Comparison of ENCODE assay signal across 8 cellular contexts in genomic region chr5:2039180-2039531, GRCh38.
DNase-seq lines count a peak whose midpoint lies in the region; ATAC-seq, FAIRE-seq and TF ChIP-seq lines count a peak whose summit lies in the region.

No MANE protein-coding gene starts in this region.

- ATAC-seq in right cardiac atrium (peak; percentile 17 to 26), RWPE2 (ENCODE audit: low read depth) (peak; percentile 58), GM21526 (IDR thresholded peaks at IDR 0.05; ENCODE audit: low FRiP score, unreplicated experiment) (no peak)

- intact Hi-C loops in right cardiac atrium (cut with DNase I), result loop anchor here in 3 of 4 donors (10.0 kb wide), 1 partner anchor 274 kb away; no protein-coding TSS in a partner anchor

- H3K4me1 ChIP-seq in right cardiac atrium (ENCODE audit: control insufficient read depth, insufficient read depth, low read length), result no peaks in the 10 kb centered on the region
- peaks cover 0 to 9% of the 10 kb centered on the region in 2 donors for H3K4me1 ChIP-seq in right atrium auricular region
- peaks cover 4% of the 10 kb centered on the region for H3K4me1 ChIP-seq in RWPE2 (ENCODE audit: insufficient read depth, poor library complexity, severe bottlenecking)

- H3K27ac ChIP-seq in right cardiac atrium (ENCODE audit: low read length), result no peak overlapping the region
- no peak overlapping the region for H3K27ac ChIP-seq in right atrium auricular region
- peak overlapping the region; percentile 29 for H3K27ac ChIP-seq in RWPE2 (ENCODE audit: poor library complexity, severe bottlenecking)

- no peak for FAIRE-seq in urothelium cell line (lab: Jason Lieb, UNC)

- WGBS in right cardiac atrium, result 42% methylated on average over 8 of the region's 8 CpGs

- TF ChIP-seq CTCF in right atrium auricular region (IDR thresholded peaks at IDR 0.05) (no peak), RWPE2 (IDR thresholded peaks at IDR 0.05; ENCODE audit: poor library complexity, severe bottlenecking) (no peak)

- H3K36me3 ChIP-seq in right atrium auricular region, result no peaks in the 10 kb centered on the region
- H3K36me3 ChIP-seq in RWPE2 (ENCODE audit: low read depth), result no peaks in the 10 kb centered on the region

- H3K9me3 ChIP-seq in right cardiac atrium (ENCODE audit: control insufficient read depth, low read length) (no peaks in the 10 kb centered on the region), right atrium auricular region (no peaks in the 10 kb centered on the region), RWPE2 (ENCODE audit: severe bottlenecking) (no peaks in the 10 kb centered on the region)

- H3K4me3 ChIP-seq in right cardiac atrium (ENCODE audit: low read length), result no peak overlapping the region
- H3K4me3 ChIP-seq in right atrium auricular region, result no peak overlapping the region
- H3K4me3 ChIP-seq in RWPE2 (ENCODE audit: severe bottlenecking), result no peak overlapping the region

- no peak for DNase-seq in right cardiac atrium
- DNase-seq in right atrium auricular region (ENCODE audit: low spot score), result no peak
- no peak for DNase-seq in RWPE2 (ENCODE audit: low spot score)
- DNase-seq in iPS-NIHi11 (ENCODE audit: low spot score), result peak; percentile 25
- DNase-seq in urothelium cell line (ENCODE audit: low spot score), result peak; percentile 25
- DNase-seq in NCI-H146 treated with DMSO at 0.1 percent for 48 hours (lab: John Stamatoyannopoulos, UW; ENCODE audit: unreplicated experiment), result no peak
- DNase-seq in amniotic stem cell (lab: John Stamatoyannopoulos, UW), result no peak

- H3K27me3 ChIP-seq in right cardiac atrium (ENCODE audit: control insufficient read depth, insufficient read depth) (no peaks in the 10 kb centered on the region), right atrium auricular region (no peaks in the 10 kb centered on the region), RWPE2 (ENCODE audit: insufficient read depth, poor library complexity, severe bottlenecking) (no peaks in the 10 kb centered on the region)

Comparison
In these comparisons a context has a peak if more than half of its experiments do, and no peak if none do; other contexts are left out.
1. DNase-seq: peak in iPS-NIHi11 (single experiment) and urothelium cell line (single experiment); none in right cardiac atrium (0 of 3), right atrium auricular region (single experiment), RWPE2 (single experiment), NCI-H146 treated with DMSO at 0.1 percent for 48 hours (single experiment) and amniotic stem cell (single experiment).